In genomic region chr11:119205574-119206511, GRCh38 we compare ENCODE assay signal across 1 cellular context.
TF ChIP-seq lines count a peak whose summit lies in the region.

Gene CBL, plus strand, starts transcription at chr11:119206339. Its CDS starts 79 bp downstream, at chr11:119206418.

TF ChIP-seq in K562, 482 proteins besides CTCF, POLR2A, EP300 and RAD21 (continued from another document and continues in another):
- TF ChIP-seq PRDM10 (IDR thresholded peaks at IDR 0.05; ENCODE audit: partially characterized antibody) (peak; percentile 92), EGR1 (conservative IDR thresholded peaks at IDR 0.05) (peak; percentile 54), ZNF184 (CRISPR knock-in tag; IDR thresholded peaks at IDR 0.05) (no peak), ZBTB1 (CRISPR knock-in tag; IDR thresholded peaks at IDR 0.05; ENCODE audit: borderline replicate concordance, low read depth) (no peak), MECOM (CRISPR knock-in tag; IDR thresholded peaks at IDR 0.05) (no peak), ZNF583 (CRISPR knock-in tag; IDR thresholded peaks at IDR 0.05) (no peak), TCF3 (CRISPR knock-in tag; IDR thresholded peaks at IDR 0.05) (no peak), RBM15 (IDR thresholded peaks at IDR 0.05; ENCODE audit: insufficient read depth, low read length) (no peak), SMARCE1 (IDR thresholded peaks at IDR 0.05) (0 out of 2 replicates have a peak, but pooled peaks have one; percentile 46), ZBTB7A (IDR thresholded peaks at IDR 0.05; ENCODE audit: borderline replicate concordance, control insufficient read depth, low read depth, low read length) (peak; percentile 36; the same call in 1 of the 2 replicates), BHLHE40 (IDR thresholded peaks at IDR 0.05; ENCODE audit: low read length) (peak; percentile 33), ZNF280B (CRISPR knock-in tag; IDR thresholded peaks at IDR 0.05) (no peak), FOXM1 (IDR thresholded peaks at IDR 0.05; ENCODE audit: low read depth) (no peak), FOXM1 (CRISPR knock-in tag; IDR thresholded peaks at IDR 0.05; ENCODE audit: low read depth) (no peak), CTCFL (IDR thresholded peaks at IDR 0.05; ENCODE audit: borderline replicate concordance, insufficient read depth, low read depth, low read length, poor library complexity, severe bottlenecking) (peak; percentile 88), ZNF124 (CRISPR knock-in tag; IDR thresholded peaks at IDR 0.05) (no peak), AFF1 (IDR thresholded peaks at IDR 0.05; ENCODE audit: low read depth in 1 of 2, partially characterized antibody in 2 of 2) (peak in 1 of 2 experiments; percentile 19), RBFOX2 (IDR thresholded peaks at IDR 0.05; ENCODE audit: low read depth, low read length) (peak; percentile 87), TBP (optimal IDR thresholded peaks at IDR 0.05; ENCODE audit: low read depth, low read length) (peak; percentile 55), HNRNPLL (IDR thresholded peaks at IDR 0.05; ENCODE audit: low read depth, low read length, poor library complexity, severe bottlenecking) (peak; percentile 22), ZBTB40 (IDR thresholded peaks at IDR 0.05) (0 out of 2 replicates have a peak, but pooled peaks have one; percentile 32), ZBTB40 (CRISPR knock-in tag; IDR thresholded peaks at IDR 0.05) (no peak), SMARCC2 (IDR thresholded peaks at IDR 0.05; ENCODE audit: low read depth) (no peak), ZNF699 (CRISPR knock-in tag; IDR thresholded peaks at IDR 0.05; ENCODE audit: insufficient replicate concordance) (no peak), PHTF2 (CRISPR knock-in tag; IDR thresholded peaks at IDR 0.05) (no peak), SUPT5H (IDR thresholded peaks at IDR 0.05) (peak; percentile 66), KLF1 (tag; IDR thresholded peaks at IDR 0.05) (no peak), E4F1 (CRISPR knock-in tag; IDR thresholded peaks at IDR 0.05; ENCODE audit: borderline replicate concordance) (no peak), TARDBP (IDR thresholded peaks at IDR 0.05) (no peak), MNT (conservative IDR thresholded peaks at IDR 0.05) (peak in 1 of 2 experiments; percentile 49; a peak in 2 of 4 replicates), ZNF589 (CRISPR knock-in tag; IDR thresholded peaks at IDR 0.05; ENCODE audit: low read depth) (no peak)
